20 cellular contexts compared by ENCODE assay signal in the genomic region with DNA sequence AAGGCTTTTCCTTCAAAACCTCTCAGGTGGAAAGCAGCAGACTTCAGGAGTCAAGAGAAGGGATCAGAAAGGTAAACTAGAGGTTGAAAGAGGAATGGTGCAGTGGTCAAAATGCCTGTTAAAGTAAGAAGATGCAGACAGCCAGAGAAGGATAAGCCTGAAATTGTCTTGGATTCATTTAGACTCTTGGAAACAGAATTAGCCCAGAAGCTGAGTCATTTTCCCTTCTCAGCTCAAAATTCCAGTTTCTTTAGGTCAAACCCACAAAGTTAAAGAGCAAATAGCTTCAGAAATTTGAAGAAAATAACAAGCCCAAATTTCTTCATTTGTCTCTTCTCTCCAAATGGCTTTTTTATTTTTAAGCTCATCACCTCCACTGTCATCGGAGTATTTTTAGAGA.
A peak's percentile ranks its signal among the peaks of the same experiment; 100 is the strongest.
DNase-seq lines count a peak whose midpoint lies in the region; ATAC-seq and TF ChIP-seq lines count a peak whose summit lies in the region.
"Had no signal": no experiment of that assay in that cellular context is flagged by ENCODE, and none has a peak within 500 bp of the region (broad histone marks: within the 10 kb centered on the region; RNA-seq: fewer than 3 reads in every experiment).

No MANE protein-coding gene starts in this region.

- H3K27ac ChIP-seq in stomach: peak overlapping the region in 4 of 5 donors; percentile 58 to 83 (median 62)
- H3K27ac ChIP-seq: breast epithelium, hepatocyte, skin epidermis had no signal

- H3K4me3 ChIP-seq in cardiac fibroblast (replicated peaks in 1 of 2; ENCODE audit: low read depth in 2 of 2, low read length in 2 of 2) (no peak overlapping the region), fibroblast of pulmonary artery (replicated peaks; ENCODE audit: low read depth, low read length) (no peak overlapping the region), stomach (no peak overlapping the region)
- H3K4me3 ChIP-seq: breast epithelium, hepatocyte, skin epidermis had no signal

- TF ChIP-seq CTCF in cardiac fibroblast (IDR thresholded peaks at IDR 0.05; ENCODE audit: low read depth, low read length) (no peak), fibroblast of pulmonary artery (IDR thresholded peaks at IDR 0.05; ENCODE audit: low read length, missing control alignments) (no peak), stomach (IDR thresholded peaks at IDR 0.05) (no peak)

- H3K9me3 ChIP-seq in stomach: no peaks in the 10 kb centered on the region
- H3K9me3 ChIP-seq: breast epithelium had no signal

- no peak for TF ChIP-seq POLR2A in stomach (IDR thresholded peaks at IDR 0.05)

- H3K27me3 ChIP-seq in stomach: no peaks in the 10 kb centered on the region
- H3K27me3 ChIP-seq: breast epithelium, hepatocyte had no signal

- ATAC-seq in HG03469 (IDR thresholded peaks at IDR 0.05; ENCODE audit: unreplicated experiment): no peak
- ATAC-seq: activated naive CD4-positive, alpha-beta T cell treated with anti-CD3 and anti-CD28 coated beads, Interleukin-2, amount 50 U/mL, for 72 hours had no signal

- H3K4me1 ChIP-seq in stomach: peaks cover 0 to 7% (median 0%) of the 10 kb centered on the region in 4 donors
- H3K4me1 ChIP-seq: breast epithelium had no signal

- DNase-seq in ELR (ENCODE audit: low read depth): peak; percentile 22
- DNase-seq in cardiac fibroblast (ENCODE audit: low read depth in 2 of 2): peak; percentile 3 to 10
- peak; percentile 4 for DNase-seq in fibroblast of pulmonary artery (ENCODE audit: low read depth)
- DNase-seq in stomach: no peak
- no peak for DNase-seq in KBM-7
- DNase-seq in NCI-H1092 (lab: John Stamatoyannopoulos, UW): no peak
- no peak for DNase-seq in NCI-H446 (lab: John Stamatoyannopoulos, UW)
- DNase-seq: DMS79; islet precursor cell; mammary epithelial cell; NCI-H2081; NCI-H510A treated with DMSO at 0.1 percent for 48 hours; posterior cingulate gyrus; stimulated activated CD4-positive, alpha-beta T cell treated with anti-CD3 and anti-CD28 coated beads, Interleukin-4, amount 100 ng/mL, for 24 hours; T-helper 9 cell had no signal

- TF ChIP-seq EP300 in stomach (IDR thresholded peaks at IDR 0.05): no peak

- peaks cover 37 to 99% (median 95%) of the 10 kb centered on the region in 4 donors for H3K36me3 ChIP-seq in stomach
- H3K36me3 ChIP-seq: breast epithelium had no signal

- intact Hi-C loops in stomach (cut with DNase I; ENCODE audit: low total_unique reads): no loop called here

- in situ Hi-C loops in KBM-7 (cut with MboI; ENCODE audit: low pct_unique_long_range_greater_than_20kb, low sequenced_read_pairs): loop anchor here (25.0 kb wide), 1 partner anchor 399 kb away; no protein-coding TSS in a partner anchor

- WGBS in stomach, 5 donors: 87 to 96% (median 90%) methylated on average over 1 of the region's 1 CpG

Comparison
In these comparisons a context has a peak if more than half of its experiments do, and no peak if none do; other contexts are left out.
1. DNase-seq: peak in ELR (single experiment), cardiac fibroblast (2 of 2) and fibroblast of pulmonary artery (single experiment); none in stomach (single experiment), KBM-7 (single experiment), NCI-H1092 (single experiment) and NCI-H446 (0 of 2).